8 cellular contexts compared by ENCODE assay signal in genomic region chr2:202635441-202636296, GRCh38. TPM values are rescaled to one million over a fixed set of nuclear protein-coding genes. Genes with fewer than 3 reads are reported as not detected.
DNase-seq lines count a peak whose midpoint lies in the region; ATAC-seq, FAIRE-seq and TF ChIP-seq lines count a peak whose summit lies in the region.

No MANE protein-coding gene starts in this region.

- no peak for TF ChIP-seq RAD21 in HepG2 (CRISPR knock-in tag; IDR thresholded peaks at IDR 0.05)

- H3K4me1 ChIP-seq in HepG2 (ENCODE audit: insufficient read depth, low read length), result peaks cover 46% of the 10 kb centered on the region

- CTCF ChIA-PET in HepG2 (lab: Yijun Ruan, JAX; ENCODE audit: low intra/inter-chr PET ratio, low total read pairs), result no interaction called here

- no peaks in the 10 kb centered on the region for H3K36me3 ChIP-seq in HepG2 (replicated peaks in 1 of 2; ENCODE audit: control insufficient read depth in 1 of 2, insufficient read depth in 2 of 2, low read length in 2 of 2)

- H3K9ac ChIP-seq in HepG2 (ENCODE audit: insufficient read depth, low read depth, low read length), result peak overlapping the region; percentile 88

- TF ChIP-seq EP300 in HepG2 (IDR thresholded peaks at IDR 0.05; ENCODE audit: low read depth in 2 of 2, low read length in 2 of 2), result no peak
- no peak for TF ChIP-seq EP300 in HepG2 (CRISPR knock-in tag; IDR thresholded peaks at IDR 0.05; ENCODE audit: borderline replicate concordance)

- intact Hi-C loops in HepG2 (cut with micrococcal nuclease; ENCODE audit: unreplicated experiment), result loop anchor here (2.0 to 10.0 kb wide), 2 partner anchors 47 to 379 kb away; partner anchors contain the start of gene NBEAL1

- H3K4me3 ChIP-seq in HepG2 (replicated peaks in 1 of 3; ENCODE audit: insufficient read depth in 1 of 3, low read depth in 2 of 3, low read length in 3 of 3), result peak overlapping the region; percentile 96 to 99 (median 98)

- H4K20me1 ChIP-seq in HepG2 (ENCODE audit: insufficient read depth, low read length), result peaks cover 35% of the 10 kb centered on the region; the same call in 1 of the 2 replicates

- DNase-seq in GM19240 (ENCODE audit: insufficient read length, low spot score) (peak; percentile 73), NCI-H510A treated with DMSO at 0.1 percent for 48 hours (lab: John Stamatoyannopoulos, UW) (peak; percentile 71), dedifferentiated amniotic fluid mesenchymal stem cell (ENCODE audit: extremely low spot score) (peak; percentile 26), HepG2 (ENCODE audit: low spot score) (peak; percentile 89)
- DNase-seq in activated CD4-positive, alpha-beta T cell treated with anti-CD3 and anti-CD28 coated beads, Interleukin-2, amount 50 U/mL, for 1 hour, result peak; percentile 85
- peak; percentile 82 to 88 for DNase-seq in stimulated activated CD4-positive, alpha-beta T cell treated with anti-CD3 and anti-CD28 coated beads, Interleukin-4, amount 100 ng/mL, for 4 hours

- H3K4me2 ChIP-seq in HepG2 (ENCODE audit: low read depth, low read length), result peak overlapping the region; percentile 98

- in situ Hi-C loops in HepG2 (cut with HindIII; ENCODE audit: extremely low pct_ligation_motif_present, low pct_unique_long_range_greater_than_20kb), result no loop called here

- no TSS peak for BruUV-seq in HepG2 (replicated peaks; lab: Mats Ljungman, UMichigan)

- peaks cover 45% of the 10 kb centered on the region for H3K79me2 ChIP-seq in HepG2 (ENCODE audit: insufficient read depth, low read length)

- peak; percentile 67 to 72 for TF ChIP-seq POLR2A in HepG2 (IDR thresholded peaks at IDR 0.05; ENCODE audit: insufficient read depth in 1 of 2, low read depth in 2 of 2, low read length in 2 of 2)

- peak; percentile 96 for FAIRE-seq in HepG2 (lab: Jason Lieb, UNC)

- ATAC-seq in HG03439 (IDR thresholded peaks at IDR 0.05; ENCODE audit: unreplicated experiment) (peak; percentile 61), HepG2 (peak; percentile 82)

- WGBS in HepG2 (ENCODE audit: low lambda C conversion rate), result 11% methylated on average over 1 of the region's 90 CpGs

- H3K27me3 ChIP-seq in HepG2 (ENCODE audit: control insufficient read depth in 1 of 2, insufficient read depth in 2 of 2, low read length in 2 of 2), result no peaks in the 10 kb centered on the region; a peak in 1 of 5 replicates

- no peaks in the 10 kb centered on the region for H3K9me3 ChIP-seq in HepG2 (ENCODE audit: low read length)

- no peak for TF ChIP-seq CTCF in C4-2B (conservative IDR thresholded peaks at IDR 0.05)
- TF ChIP-seq CTCF in HepG2 (CRISPR knock-in tag; IDR thresholded peaks at IDR 0.05), result 0 out of 2 replicates have a peak, but pooled peaks have one; percentile 6

- peak overlapping the region; percentile 37 for H2AFZ ChIP-seq in HepG2 (ENCODE audit: low read length)

- POLR2A ChIA-PET in HepG2 (lab: Yijun Ruan, JAX), result interaction anchor here (0.7 to 2.6 kb wide), 9 partner anchors 12 to 398 kb away, joined by 3 to 16 read pairs (median 4); partner anchors contain the start of genes NBEAL1 and SUMO1

- H3K27ac ChIP-seq in C4-2B (peak overlapping the region; percentile 84), HepG2 (ENCODE audit: extremely low read length, insufficient read depth, low read length) (peak overlapping the region; percentile 89)

TF ChIP-seq in HepG2, 621 proteins besides CTCF, POLR2A, EP300 and RAD21 (continues in another document):
- TF ChIP-seq CENPX (CRISPR knock-in tag; IDR thresholded peaks at IDR 0.05), result no peak
- TF ChIP-seq ZSCAN25 (CRISPR knock-in tag; IDR thresholded peaks at IDR 0.05), result peak; percentile 95
- TF ChIP-seq ZBTB42 (CRISPR knock-in tag; IDR thresholded peaks at IDR 0.05), result no peak
- no peak for TF ChIP-seq KLF6 (CRISPR knock-in tag; IDR thresholded peaks at IDR 0.05)
- no peak; the same call in 1 of the 2 replicates for TF ChIP-seq ZNF792 (CRISPR knock-in tag; IDR thresholded peaks at IDR 0.05)
- TF ChIP-seq, protein P1, sequence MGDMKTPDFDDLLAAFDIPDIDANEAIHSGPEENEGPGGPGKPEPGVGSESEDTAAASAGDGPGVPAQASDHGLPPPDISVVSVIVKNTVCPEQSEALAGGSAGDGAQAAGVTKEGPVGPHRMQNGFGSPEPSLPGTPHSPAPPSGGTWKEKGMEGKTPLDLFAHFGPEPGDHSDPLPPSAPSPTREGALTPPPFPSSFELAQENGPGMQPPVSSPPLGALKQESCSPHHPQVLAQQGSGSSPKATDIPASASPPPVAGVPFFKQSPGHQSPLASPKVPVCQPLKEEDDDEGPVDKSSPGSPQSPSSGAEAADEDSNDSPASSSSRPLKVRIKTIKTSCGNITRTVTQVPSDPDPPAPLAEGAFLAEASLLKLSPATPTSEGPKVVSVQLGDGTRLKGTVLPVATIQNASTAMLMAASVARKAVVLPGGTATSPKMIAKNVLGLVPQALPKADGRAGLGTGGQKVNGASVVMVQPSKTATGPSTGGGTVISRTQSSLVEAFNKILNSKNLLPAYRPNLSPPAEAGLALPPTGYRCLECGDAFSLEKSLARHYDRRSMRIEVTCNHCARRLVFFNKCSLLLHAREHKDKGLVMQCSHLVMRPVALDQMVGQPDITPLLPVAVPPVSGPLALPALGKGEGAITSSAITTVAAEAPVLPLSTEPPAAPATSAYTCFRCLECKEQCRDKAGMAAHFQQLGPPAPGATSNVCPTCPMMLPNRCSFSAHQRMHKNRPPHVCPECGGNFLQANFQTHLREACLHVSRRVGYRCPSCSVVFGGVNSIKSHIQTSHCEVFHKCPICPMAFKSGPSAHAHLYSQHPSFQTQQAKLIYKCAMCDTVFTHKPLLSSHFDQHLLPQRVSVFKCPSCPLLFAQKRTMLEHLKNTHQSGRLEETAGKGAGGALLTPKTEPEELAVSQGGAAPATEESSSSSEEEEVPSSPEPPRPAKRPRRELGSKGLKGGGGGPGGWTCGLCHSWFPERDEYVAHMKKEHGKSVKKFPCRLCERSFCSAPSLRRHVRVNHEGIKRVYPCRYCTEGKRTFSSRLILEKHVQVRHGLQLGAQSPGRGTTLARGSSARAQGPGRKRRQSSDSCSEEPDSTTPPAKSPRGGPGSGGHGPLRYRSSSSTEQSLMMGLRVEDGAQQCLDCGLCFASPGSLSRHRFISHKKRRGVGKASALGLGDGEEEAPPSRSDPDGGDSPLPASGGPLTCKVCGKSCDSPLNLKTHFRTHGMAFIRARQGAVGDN (CRISPR knock-in tag; IDR thresholded peaks at IDR 0.05), result no peak
- no peak; the same call in 1 of the 2 replicates for TF ChIP-seq NR2C2 (CRISPR knock-in tag; IDR thresholded peaks at IDR 0.05; ENCODE audit: borderline replicate concordance)
- no peak for TF ChIP-seq SMAD1 (CRISPR knock-in tag; IDR thresholded peaks at IDR 0.05; ENCODE audit: borderline replicate concordance, low read depth)
- peak; percentile 61; the same call in 1 of the 2 replicates for TF ChIP-seq HDAC1 (CRISPR knock-in tag; IDR thresholded peaks at IDR 0.05)
- TF ChIP-seq ZNF225 (CRISPR knock-in tag; IDR thresholded peaks at IDR 0.05), result no peak
- TF ChIP-seq ELF4 (CRISPR knock-in tag; IDR thresholded peaks at IDR 0.05; ENCODE audit: borderline replicate concordance), result no peak
- TF ChIP-seq, protein P2, sequence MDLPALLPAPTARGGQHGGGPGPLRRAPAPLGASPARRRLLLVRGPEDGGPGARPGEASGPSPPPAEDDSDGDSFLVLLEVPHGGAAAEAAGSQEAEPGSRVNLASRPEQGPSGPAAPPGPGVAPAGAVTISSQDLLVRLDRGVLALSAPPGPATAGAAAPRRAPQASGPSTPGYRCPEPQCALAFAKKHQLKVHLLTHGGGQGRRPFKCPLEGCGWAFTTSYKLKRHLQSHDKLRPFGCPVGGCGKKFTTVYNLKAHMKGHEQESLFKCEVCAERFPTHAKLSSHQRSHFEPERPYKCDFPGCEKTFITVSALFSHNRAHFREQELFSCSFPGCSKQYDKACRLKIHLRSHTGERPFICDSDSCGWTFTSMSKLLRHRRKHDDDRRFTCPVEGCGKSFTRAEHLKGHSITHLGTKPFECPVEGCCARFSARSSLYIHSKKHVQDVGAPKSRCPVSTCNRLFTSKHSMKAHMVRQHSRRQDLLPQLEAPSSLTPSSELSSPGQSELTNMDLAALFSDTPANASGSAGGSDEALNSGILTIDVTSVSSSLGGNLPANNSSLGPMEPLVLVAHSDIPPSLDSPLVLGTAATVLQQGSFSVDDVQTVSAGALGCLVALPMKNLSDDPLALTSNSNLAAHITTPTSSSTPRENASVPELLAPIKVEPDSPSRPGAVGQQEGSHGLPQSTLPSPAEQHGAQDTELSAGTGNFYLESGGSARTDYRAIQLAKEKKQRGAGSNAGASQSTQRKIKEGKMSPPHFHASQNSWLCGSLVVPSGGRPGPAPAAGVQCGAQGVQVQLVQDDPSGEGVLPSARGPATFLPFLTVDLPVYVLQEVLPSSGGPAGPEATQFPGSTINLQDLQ (CRISPR knock-in tag; IDR thresholded peaks at IDR 0.05), result no peak
- TF ChIP-seq KDM4B (CRISPR knock-in tag; IDR thresholded peaks at IDR 0.05), result no peak
- no peak for TF ChIP-seq ZNF563 (CRISPR knock-in tag; IDR thresholded peaks at IDR 0.05)
- peak; percentile 35; the same call in 1 of the 2 replicates for TF ChIP-seq TAF1 (CRISPR knock-in tag; IDR thresholded peaks at IDR 0.05)

RNA-seq across cellular contexts. Expression of gene FAM117B, which starts 0.9 kb away (rescaled TPM):
- total RNA-seq in HepG2 (2016; rRNA removed; fragmentation: Illumina TruSeq; extraction: Trizol), result 11.0 and 16.6 TPM in 2 replicates
- 1.6 and 2.4 TPM in 2 replicates for total RNA-seq in HepG2 (2016; cell fraction: cytosol; rRNA removed; fragmentation: Illumina TruSeq; extraction: Trizol; ENCODE audit: low read depth)
- total RNA-seq in HepG2 (2016; cell fraction: insoluble cytoplasmic fraction; rRNA removed; fragmentation: Illumina TruSeq; extraction: Trizol), result 10.2 and 16.4 TPM in 2 replicates
- 6.3 and 7.3 TPM in 2 replicates for total RNA-seq in HepG2 (2016; cell fraction: membrane; rRNA removed; fragmentation: Illumina TruSeq; extraction: Trizol)
- total RNA-seq in HepG2 (2016; cell fraction: nucleus; rRNA removed; fragmentation: Illumina TruSeq; extraction: Trizol), result 11.0 and 12.8 TPM in 2 replicates
- polyA plus RNA-seq in HepG2 (2011; rRNA removed), result 5.4 and 5.8 TPM in 2 replicates
- polyA plus RNA-seq in HepG2 (2011; cell fraction: cytosol; rRNA removed), result 2.6 and 3.3 TPM in 2 replicates
- polyA plus RNA-seq in HepG2 (2011; cell fraction: nucleus; rRNA removed), result 4.4 and 5.0 TPM in 2 replicates
- 8.6 and 14.4 TPM in 2 replicates for polyA plus RNA-seq in HepG2 (2012)
- polyA plus RNA-seq in HepG2 (2016; cell fraction: cytosol; fragmentation: Illumina TruSeq; extraction: Trizol; ENCODE audit: low read depth), result 0.62 and 0.73 TPM in 2 replicates
- 15.0 and 16.0 TPM in 2 replicates for polyA plus RNA-seq in HepG2 (2016; cell fraction: insoluble cytoplasmic fraction; fragmentation: Illumina TruSeq; extraction: Trizol; ENCODE audit: low read depth)
- 2.6 and 2.9 TPM in 2 replicates for polyA plus RNA-seq in HepG2 (2016; cell fraction: membrane; fragmentation: Illumina TruSeq; extraction: Trizol; ENCODE audit: low read depth)
- 8.1 and 8.7 TPM in 2 replicates for polyA plus RNA-seq in HepG2 (2016; cell fraction: nucleus; fragmentation: Illumina TruSeq; extraction: Trizol; ENCODE audit: insufficient read depth, low read depth)
- polyA minus RNA-seq in HepG2 (2011; rRNA and poly(A)+ RNA removed; ENCODE audit: low replicate concordance), result 3.3 and 12.1 TPM in 2 replicates
- 11.2 and 13.2 TPM in 2 replicates for polyA minus RNA-seq in HepG2 (2011; cell fraction: cytosol; rRNA and poly(A)+ RNA removed)
- 19.1 and 19.7 TPM in 2 replicates for polyA minus RNA-seq in HepG2 (2011; cell fraction: nucleus; rRNA and poly(A)+ RNA removed)

Comparison
In these comparisons a context has a peak if more than half of its experiments do, and no peak if none do; other contexts are left out.
1. Peak in every context shown above with its lines: DNase-seq, ATAC-seq, H3K4me3 ChIP-seq and H3K27ac ChIP-seq.
2. DNase-seq: peak in every context shown above with its lines; median percentile 89 in HepG2; 85 in activated CD4-positive, alpha-beta T cell treated with anti-CD3 and anti-CD28 coated beads, Interleukin-2, amount 50 U/mL, for 1 hour; 85 in stimulated activated CD4-positive, alpha-beta T cell treated with anti-CD3 and anti-CD28 coated beads, Interleukin-4, amount 100 ng/mL, for 4 hours; 73 in GM19240; 71 in NCI-H510A treated with DMSO at 0.1 percent for 48 hours; 26 in dedifferentiated amniotic fluid mesenchymal stem cell.